ENCODE assay signal across 1 cellular context in genomic region chr22:29105468-29105867, GRCh38.
TF ChIP-seq lines count a peak whose summit lies in the region.

No MANE protein-coding gene starts in this region.

TF ChIP-seq in GM12878, 131 proteins besides CTCF, POLR2A, EP300 and RAD21:
- no peak for TF ChIP-seq CUX1 (IDR thresholded peaks at IDR 0.05; ENCODE audit: insufficient replicate concordance, low read depth, low read length)
- peak; percentile 34; the same call in 1 of the 2 replicates for TF ChIP-seq SPI1 (IDR thresholded peaks at IDR 0.05; ENCODE audit: borderline replicate concordance, insufficient read depth, low read depth, low read length)
